In the genomic region with DNA sequence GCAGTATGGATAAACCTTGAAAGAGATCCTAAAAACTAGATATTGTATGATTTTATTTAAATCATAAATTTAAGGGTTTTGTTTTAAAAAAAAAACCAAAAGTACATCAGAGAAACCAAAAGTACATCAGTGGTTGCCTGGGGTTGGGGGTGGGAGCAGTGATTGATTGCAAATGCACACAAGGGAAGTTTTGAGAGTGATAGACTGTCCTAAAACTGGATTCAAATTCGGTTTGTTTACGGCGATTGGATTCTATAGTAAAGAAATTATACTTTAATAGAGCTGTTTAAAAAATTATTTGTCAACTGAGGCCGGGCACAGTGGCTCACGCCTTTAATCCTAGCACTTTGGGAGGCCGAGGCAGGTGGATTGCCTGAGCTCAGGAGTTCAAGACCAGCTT, we compare ENCODE assay signal across 1 cellular context.
TF ChIP-seq lines count a peak whose summit lies in the region.

No MANE protein-coding gene starts in this region.

TF ChIP-seq in GM23338, 12 proteins besides CTCF, POLR2A, EP300 and RAD21 (continued from another document):
- TF ChIP-seq, protein P1, sequence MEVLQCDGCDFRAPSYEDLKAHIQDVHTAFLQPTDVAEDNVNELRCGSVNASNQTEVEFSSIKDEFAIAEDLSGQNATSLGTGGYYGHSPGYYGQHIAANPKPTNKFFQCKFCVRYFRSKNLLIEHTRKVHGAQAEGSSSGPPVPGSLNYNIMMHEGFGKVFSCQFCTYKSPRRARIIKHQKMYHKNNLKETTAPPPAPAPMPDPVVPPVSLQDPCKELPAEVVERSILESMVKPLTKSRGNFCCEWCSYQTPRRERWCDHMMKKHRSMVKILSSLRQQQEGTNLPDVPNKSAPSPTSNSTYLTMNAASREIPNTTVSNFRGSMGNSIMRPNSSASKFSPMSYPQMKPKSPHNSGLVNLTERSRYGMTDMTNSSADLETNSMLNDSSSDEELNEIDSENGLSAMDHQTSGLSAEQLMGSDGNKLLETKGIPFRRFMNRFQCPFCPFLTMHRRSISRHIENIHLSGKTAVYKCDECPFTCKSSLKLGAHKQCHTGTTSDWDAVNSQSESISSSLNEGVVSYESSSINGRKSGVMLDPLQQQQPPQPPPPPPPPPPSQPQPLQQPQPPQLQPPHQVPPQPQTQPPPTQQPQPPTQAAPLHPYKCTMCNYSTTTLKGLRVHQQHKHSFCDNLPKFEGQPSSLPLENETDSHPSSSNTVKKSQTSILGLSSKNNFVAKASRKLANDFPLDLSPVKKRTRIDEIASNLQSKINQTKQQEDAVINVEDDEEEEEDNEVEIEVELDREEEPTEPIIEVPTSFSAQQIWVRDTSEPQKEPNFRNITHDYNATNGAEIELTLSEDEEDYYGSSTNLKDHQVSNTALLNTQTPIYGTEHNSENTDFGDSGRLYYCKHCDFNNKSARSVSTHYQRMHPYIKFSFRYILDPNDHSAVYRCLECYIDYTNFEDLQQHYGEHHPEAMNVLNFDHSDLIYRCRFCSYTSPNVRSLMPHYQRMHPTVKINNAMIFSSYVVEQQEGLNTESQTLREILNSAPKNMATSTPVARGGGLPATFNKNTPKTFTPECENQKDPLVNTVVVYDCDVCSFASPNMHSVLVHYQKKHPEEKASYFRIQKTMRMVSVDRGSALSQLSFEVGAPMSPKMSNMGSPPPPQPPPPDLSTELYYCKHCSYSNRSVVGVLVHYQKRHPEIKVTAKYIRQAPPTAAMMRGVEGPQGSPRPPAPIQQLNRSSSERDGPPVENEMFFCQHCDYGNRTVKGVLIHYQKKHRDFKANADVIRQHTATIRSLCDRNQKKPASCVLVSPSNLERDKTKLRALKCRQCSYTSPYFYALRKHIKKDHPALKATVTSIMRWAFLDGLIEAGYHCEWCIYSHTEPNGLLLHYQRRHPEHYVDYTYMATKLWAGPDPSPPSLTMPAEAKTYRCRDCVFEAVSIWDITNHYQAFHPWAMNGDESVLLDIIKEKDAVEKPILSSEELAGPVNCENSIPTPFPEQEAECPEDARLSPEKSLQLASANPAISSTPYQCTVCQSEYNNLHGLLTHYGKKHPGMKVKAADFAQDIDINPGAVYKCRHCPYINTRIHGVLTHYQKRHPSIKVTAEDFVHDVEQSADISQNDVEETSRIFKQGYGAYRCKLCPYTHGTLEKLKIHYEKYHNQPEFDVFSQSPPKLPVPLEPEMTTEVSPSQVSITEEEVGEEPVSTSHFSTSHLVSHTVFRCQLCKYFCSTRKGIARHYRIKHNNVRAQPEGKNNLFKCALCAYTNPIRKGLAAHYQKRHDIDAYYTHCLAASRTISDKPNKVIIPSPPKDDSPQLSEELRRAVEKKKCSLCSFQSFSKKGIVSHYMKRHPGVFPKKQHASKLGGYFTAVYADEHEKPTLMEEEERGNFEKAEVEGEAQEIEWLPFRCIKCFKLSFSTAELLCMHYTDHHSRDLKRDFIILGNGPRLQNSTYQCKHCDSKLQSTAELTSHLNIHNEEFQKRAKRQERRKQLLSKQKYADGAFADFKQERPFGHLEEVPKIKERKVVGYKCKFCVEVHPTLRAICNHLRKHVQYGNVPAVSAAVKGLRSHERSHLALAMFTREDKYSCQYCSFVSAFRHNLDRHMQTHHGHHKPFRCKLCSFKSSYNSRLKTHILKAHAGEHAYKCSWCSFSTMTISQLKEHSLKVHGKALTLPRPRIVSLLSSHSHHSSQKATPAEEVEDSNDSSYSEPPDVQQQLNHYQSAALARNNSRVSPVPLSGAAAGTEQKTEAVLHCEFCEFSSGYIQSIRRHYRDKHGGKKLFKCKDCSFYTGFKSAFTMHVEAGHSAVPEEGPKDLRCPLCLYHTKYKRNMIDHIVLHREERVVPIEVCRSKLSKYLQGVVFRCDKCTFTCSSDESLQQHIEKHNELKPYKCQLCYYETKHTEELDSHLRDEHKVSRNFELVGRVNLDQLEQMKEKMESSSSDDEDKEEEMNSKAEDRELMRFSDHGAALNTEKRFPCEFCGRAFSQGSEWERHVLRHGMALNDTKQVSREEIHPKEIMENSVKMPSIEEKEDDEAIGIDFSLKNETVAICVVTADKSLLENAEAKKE (CRISPR knock-in tag; IDR thresholded peaks at IDR 0.05): no peak
TF ChIP-seq in GM23338: peak in this region for 0.
